In the genomic region with DNA sequence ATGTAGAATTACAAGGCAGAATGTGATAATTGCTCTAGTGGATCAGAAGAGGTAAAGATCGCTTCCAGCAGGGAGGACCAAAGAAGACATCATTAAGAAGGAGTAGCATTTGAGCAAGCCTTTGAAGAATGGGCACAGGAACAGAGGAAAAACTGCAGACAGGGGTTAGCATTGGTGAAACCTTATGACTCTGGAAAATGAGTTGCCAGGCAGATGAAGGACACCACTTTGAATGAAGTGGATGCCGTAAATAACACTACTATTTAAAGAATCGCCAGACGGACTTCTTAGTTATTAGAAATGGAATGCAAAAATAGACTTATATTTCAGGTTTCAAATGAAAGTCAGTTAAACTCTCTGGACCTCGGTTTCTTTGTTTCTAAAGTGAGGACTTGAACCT, we compare ENCODE assay signal across 25 cellular contexts.
DNase-seq lines count a peak whose midpoint lies in the region; TF ChIP-seq lines count a peak whose summit lies in the region.
"Had no signal": no experiment of that assay in that cellular context is flagged by ENCODE, and none has a peak within 500 bp of the region (broad histone marks: within the 10 kb centered on the region; RNA-seq: fewer than 3 reads in every experiment).

No MANE protein-coding gene starts in this region.

- intact Hi-C loops in ovary (cut with DNase I) = no loop called here

- H3K27ac Mint-ChIP-seq in endodermal cell = no peak overlapping the region
- H3K27ac Mint-ChIP-seq: CD4-positive, alpha-beta memory T cell; H9; HFFc6 had no signal

- no peak for TF ChIP-seq CTCF in endodermal cell (conservative IDR thresholded peaks at IDR 0.05)
- TF ChIP-seq CTCF in ovary (IDR thresholded peaks at IDR 0.05) = no peak

- H3K27ac ChIP-seq in endodermal cell (ENCODE audit: low read depth, low read length) (peak overlapping the region; percentile 12), skeletal muscle tissue (ENCODE audit: low read depth, low read length) (peak overlapping the region; percentile 51), ovary (no peak overlapping the region)
- H3K27ac ChIP-seq: 22Rv1; BLaER1 treated with 17β-estradiol and CSF1 and Interleukin-3, amounts not matched to agents 10 nM and 100 nM; SK-N-MC had no signal

- TF ChIP-seq EP300 in ovary (IDR thresholded peaks at IDR 0.05) = no peak

- H3K4me1 ChIP-seq in endodermal cell (ENCODE audit: control insufficient read depth, insufficient read depth, low read length) = no peaks in the 10 kb centered on the region
- peaks cover 7 to 16% (median 8%) of the 10 kb centered on the region in 3 donors for H3K4me1 ChIP-seq in skeletal muscle tissue (ENCODE audit: control insufficient read depth in 3 of 3, insufficient read depth in 3 of 3, low read length in 3 of 3)
- peaks cover 5% of the 10 kb centered on the region for H3K4me1 ChIP-seq in ovary (ENCODE audit: insufficient read depth)
- H3K4me1 ChIP-seq: Caco-2 had no signal

- peak; percentile 32 for DNase-seq in NCI-H2227 treated with DMSO at 0.1 percent for 48 hours (lab: John Stamatoyannopoulos, UW)
- no peak for DNase-seq in NCI-H2227 (lab: John Stamatoyannopoulos, UW; ENCODE audit: unreplicated experiment)
- DNase-seq in endodermal cell = no peak
- DNase-seq in myocyte (ENCODE audit: low read depth) = peak; percentile 9
- DNase-seq in A172 (ENCODE audit: low spot score) = no peak
- DNase-seq in ovary = no peak
- no peak for DNase-seq in activated T-cell treated with anti-CD3 and anti-CD28 coated beads, Interleukin-2, amount 50 U/mL, for 48 hours
- DNase-seq: Caco-2; CD4-positive, alpha-beta memory T cell; DMS 273 treated with DMSO at 0.1 percent for 48 hours; DMS79 treated with DMSO at 0.1 percent for 48 hours; H9; HFFc6; NCI-H1092 treated with DMSO at 0.1 percent for 48 hours; NCI-H1436 treated with DMSO at 0.1 percent for 48 hours; NCI-H1930; NCI-H524 treated with DMSO at 0.1 percent for 48 hours; NCI-H82; OCI-M1; SHP77 had no signal

- WGBS in endodermal cell (ENCODE audit: insufficient coverage in 1 of 2, insufficient read length in 1 of 2), 2 experiments = 94 to 96% methylated on average over 4 to 5 of the region's 5 CpGs
- 78 to 87% (median 78%) methylated on average over 5 of the region's 5 CpGs for whole genome bisulfite sequencing in ovary, 3 donors

- no peaks in the 10 kb centered on the region for H3K27me3 ChIP-seq in endodermal cell (ENCODE audit: control insufficient read depth, insufficient read depth, low read length, poor library complexity, severe bottlenecking)
- H3K27me3 ChIP-seq in skeletal muscle tissue (ENCODE audit: control insufficient read depth in 3 of 3, insufficient read depth in 3 of 3, low read length in 3 of 3) = no peaks in the 10 kb centered on the region
- H3K27me3 ChIP-seq in ovary = no peaks in the 10 kb centered on the region
- H3K27me3 ChIP-seq: BLaER1 treated with 17β-estradiol and CSF1 and Interleukin-3, amounts not matched to agents 10 nM and 100 nM had no signal

- H3K9me3 ChIP-seq in endodermal cell (ENCODE audit: control insufficient read depth, low read length) (no peaks in the 10 kb centered on the region), skeletal muscle tissue (ENCODE audit: control insufficient read depth in 3 of 3, low read length in 3 of 3) (no peaks in the 10 kb centered on the region), ovary (no peaks in the 10 kb centered on the region)
- H3K9me3 ChIP-seq: BLaER1 treated with 17β-estradiol and CSF1 and Interleukin-3, amounts not matched to agents 10 nM and 100 nM; Caco-2 had no signal

- no peaks in the 10 kb centered on the region for H3K27me3 Mint-ChIP-seq in endodermal cell (ENCODE audit: insufficient read depth)
- H3K27me3 Mint-ChIP-seq: CD4-positive, alpha-beta memory T cell had no signal

- no peaks in the 10 kb centered on the region for H3K36me3 Mint-ChIP-seq in endodermal cell (ENCODE audit: low read depth)
- H3K36me3 Mint-ChIP-seq: CD4-positive, alpha-beta memory T cell had no signal

- H3K4me3 ChIP-seq in endodermal cell (ENCODE audit: low read length) = no peak overlapping the region
- peak overlapping the region; percentile 15 to 52 (median 51) for H3K4me3 ChIP-seq in skeletal muscle tissue (ENCODE audit: low read length in 3 of 3)
- no peak overlapping the region for H3K4me3 ChIP-seq in ovary
- H3K4me3 ChIP-seq: BLaER1 treated with 17β-estradiol and CSF1 and Interleukin-3, amounts not matched to agents 10 nM and 100 nM; K562; SK-N-MC had no signal

- no peaks in the 10 kb centered on the region for H3K4me1 Mint-ChIP-seq in endodermal cell
- H3K4me1 Mint-ChIP-seq: CD4-positive, alpha-beta memory T cell had no signal

- H3K36me3 ChIP-seq in endodermal cell (ENCODE audit: control insufficient read depth, insufficient read depth, low read length) = no peaks in the 10 kb centered on the region
- no peaks in the 10 kb centered on the region for H3K36me3 ChIP-seq in skeletal muscle tissue (ENCODE audit: control insufficient read depth in 3 of 3, insufficient read depth in 3 of 3, low read length in 3 of 3)
- H3K36me3 ChIP-seq in ovary = no peaks in the 10 kb centered on the region
- H3K36me3 ChIP-seq: BLaER1 treated with 17β-estradiol and CSF1 and Interleukin-3, amounts not matched to agents 10 nM and 100 nM had no signal

- H3K9me3 Mint-ChIP-seq in endodermal cell = no peaks in the 10 kb centered on the region
- H3K9me3 Mint-ChIP-seq: HFFc6 had no signal

- no peak for TF ChIP-seq POLR2A in ovary (IDR thresholded peaks at IDR 0.05)

- H3K9ac ChIP-seq in endodermal cell (ENCODE audit: extremely low read depth, low read length, poor library complexity, severe bottlenecking) (no peak overlapping the region), skeletal muscle tissue (ENCODE audit: low read depth in 1 of 3, low read length in 3 of 3) (peak overlapping the region in 1 of 3 donors; percentile 7)
- H3K9ac ChIP-seq: BLaER1 treated with 17β-estradiol and CSF1 and Interleukin-3, amounts not matched to agents 10 nM and 100 nM had no signal

- no peak overlapping the region for H3K4me3 Mint-ChIP-seq in endodermal cell
- H3K4me3 Mint-ChIP-seq: CD4-positive, alpha-beta memory T cell; H9; HFFc6 had no signal

Comparison
In these comparisons a context has a peak if more than half of its experiments do, and no peak if none do; other contexts are left out.
1. DNase-seq: peak in NCI-H2227 treated with DMSO at 0.1 percent for 48 hours (single experiment) and myocyte (single experiment); none in NCI-H2227 (single experiment), endodermal cell (single experiment), A172 (single experiment), ovary (0 of 5) and activated T-cell treated with anti-CD3 and anti-CD28 coated beads, Interleukin-2, amount 50 U/mL, for 48 hours (0 of 2).
2. H3K27ac ChIP-seq: peak in endodermal cell (single experiment) and skeletal muscle tissue (single experiment); none in ovary (0 of 2).
3. H3K4me3 ChIP-seq: peak in skeletal muscle tissue (3 of 3); none in endodermal cell (single experiment) and ovary (single experiment).